Comparison of ENCODE assay signal across 8 cellular contexts in genomic region chr17:80364091-80364691, GRCh38. TPM values are rescaled to one million over a fixed set of nuclear protein-coding genes. Genes with fewer than 3 reads are reported as not detected.
DNase-seq lines count a peak whose midpoint lies in the region; ATAC-seq and TF ChIP-seq lines count a peak whose summit lies in the region.

No MANE protein-coding gene starts in this region.

- peaks cover 3% of the 10 kb centered on the region for H3K4me1 Mint-ChIP-seq in nephron

- H3K4me2 ChIP-seq in mammary epithelial cell (ENCODE audit: insufficient read depth, low read depth, low read length): no peak overlapping the region

- BruUV-seq in mammary epithelial cell (replicated peaks; lab: Mats Ljungman, UMichigan): no TSS peak

- CTCF ChIA-PET in mammary epithelial cell (lab: Charles Lee; ENCODE audit: low non-redundant PET): no interaction called here

- H3K27ac Mint-ChIP-seq in nephron: no peak overlapping the region

- H3K79me2 ChIP-seq in mammary epithelial cell (ENCODE audit: insufficient read depth, low read length): no peaks in the 10 kb centered on the region

- dilution Hi-C loops in mammary epithelial cell (cut with HindIII; ENCODE audit: low sequenced_read_pairs): no loop called here

- no peaks in the 10 kb centered on the region for H3K27me3 Mint-ChIP-seq in nephron (ENCODE audit: low read depth)

- H3K4me3 ChIP-seq in mammary epithelial cell (replicated peaks in 1 of 3; ENCODE audit: insufficient read depth in 1 of 3, low read depth in 2 of 3, low read length in 3 of 3): no peak overlapping the region
- no peak overlapping the region for H3K4me3 ChIP-seq in lower leg skin (ENCODE audit: low read depth, poor library complexity, severe bottlenecking)

- WGBS in mammary epithelial cell (ENCODE audit: low coverage, missing lambda C conversion rate): 40% methylated on average over 22 of the region's 29 CpGs
- 73 to 81% methylated on average over 26 to 29 of the region's 29 CpGs for WGBS in lower leg skin, 2 donors

- peaks cover 21% of the 10 kb centered on the region for H3K36me3 ChIP-seq in mammary epithelial cell (ENCODE audit: insufficient read depth, low read length)

- DNase-seq in GM10266 (ENCODE audit: extremely low spot score) (no peak), NAMALWA (ENCODE audit: low spot score) (peak; percentile 19), mammary epithelial cell (peak; percentile 24), lower leg skin (ENCODE audit: low spot score in 2 of 2) (no peak)

- TF ChIP-seq CTCF in GM10266 (IDR thresholded peaks at IDR 0.05; ENCODE audit: control insufficient read depth, insufficient read depth, low read depth, missing control alignments): peak; percentile 37
- TF ChIP-seq CTCF in mammary epithelial cell (conservative IDR thresholded peaks at IDR 0.05 in 1 of 2, IDR thresholded peaks at IDR 0.05 in 1 of 2; ENCODE audit: extremely low read depth in 1 of 2, insufficient read depth in 1 of 2, low read depth in 1 of 2, low read length in 2 of 2): peak; percentile 41 to 53
- TF ChIP-seq CTCF in nephron (IDR thresholded peaks at IDR 0.05; ENCODE audit: unreplicated experiment in 3 of 3): peak; percentile 10 to 22 (median 11)
- TF ChIP-seq CTCF in lower leg skin (IDR thresholded peaks at IDR 0.05): no peak

- in situ Hi-C loops in mammary epithelial cell (cut with MboI; ENCODE audit: low sequenced_read_pairs in 2 of 2): no loop called here

- H3K27me3 ChIP-seq in mammary epithelial cell (ENCODE audit: insufficient read depth, low read length): no peaks in the 10 kb centered on the region

- peaks cover 13% of the 10 kb centered on the region for H3K4me1 ChIP-seq in mammary epithelial cell (ENCODE audit: insufficient read depth, low read length)

- intact Hi-C loops in mammary epithelial cell (cut with micrococcal nuclease): loop anchor here (1.0 to 5.0 kb wide), 4 partner anchors 167 to 357 kb away; partner anchors contain the start of gene GAA
- intact Hi-C loops in lower leg skin (cut with DNase I; ENCODE audit: low total_unique reads): loop anchor here (10.0 kb wide), 1 partner anchor 279 kb away; no protein-coding TSS in a partner anchor

- no peaks in the 10 kb centered on the region for H4K20me1 ChIP-seq in mammary epithelial cell (ENCODE audit: insufficient read depth, low read length)

- no peak overlapping the region for H3K4me3 Mint-ChIP-seq in nephron

- peaks cover 54% of the 10 kb centered on the region for H3K36me3 Mint-ChIP-seq in nephron (ENCODE audit: low read depth)

- H3K9me3 Mint-ChIP-seq in nephron: no peaks in the 10 kb centered on the region

- ATAC-seq in GM21528 (IDR thresholded peaks at IDR 0.05; ENCODE audit: low FRiP score, unreplicated experiment) (no peak), GM18861 (IDR thresholded peaks at IDR 0.05; ENCODE audit: unreplicated experiment) (no peak), HG03159 (IDR thresholded peaks at IDR 0.05; ENCODE audit: unreplicated experiment) (no peak)

- H3K9ac ChIP-seq in mammary epithelial cell (ENCODE audit: insufficient read depth, low read length): no peak overlapping the region

- no peak for TF ChIP-seq POLR2A in lower leg skin (IDR thresholded peaks at IDR 0.05)

- no peaks in the 10 kb centered on the region for H3K9me3 ChIP-seq in mammary epithelial cell (replicated peaks; ENCODE audit: insufficient read depth, low read length)

- H2AFZ ChIP-seq in mammary epithelial cell (ENCODE audit: low read depth, low read length): peak overlapping the region; percentile 32

- no peak overlapping the region for H3K27ac ChIP-seq in mammary epithelial cell (ENCODE audit: insufficient read depth, low read depth, low read length)

RNA-seq across cellular contexts. Expression of gene ENDOV, which starts 50.8 kb away (rescaled TPM):
- total RNA-seq in mammary epithelial cell (10 to 100 TPM; 19.5 to 22.6 TPM), lower leg skin (10 to 100 TPM; 13.7 to 26.8 (median 21.3) TPM)
- 14.4 TPM for polyA plus RNA-seq in mammary epithelial cell
- polyA minus RNA-seq in mammary epithelial cell: 16.7 TPM

Comparison
In these comparisons a context has a peak if more than half of its experiments do, and no peak if none do; other contexts are left out.
1. DNase-seq: peak in NAMALWA (single experiment) and mammary epithelial cell (single experiment); none in GM10266 (single experiment) and lower leg skin (0 of 2).
2. CTCF ChIP-seq: peak in GM10266 (single experiment), mammary epithelial cell (2 of 2) and nephron (3 of 3); none in lower leg skin (0 of 3).